Comparison of ENCODE assay signal across 12 cellular contexts in the genomic region with DNA sequence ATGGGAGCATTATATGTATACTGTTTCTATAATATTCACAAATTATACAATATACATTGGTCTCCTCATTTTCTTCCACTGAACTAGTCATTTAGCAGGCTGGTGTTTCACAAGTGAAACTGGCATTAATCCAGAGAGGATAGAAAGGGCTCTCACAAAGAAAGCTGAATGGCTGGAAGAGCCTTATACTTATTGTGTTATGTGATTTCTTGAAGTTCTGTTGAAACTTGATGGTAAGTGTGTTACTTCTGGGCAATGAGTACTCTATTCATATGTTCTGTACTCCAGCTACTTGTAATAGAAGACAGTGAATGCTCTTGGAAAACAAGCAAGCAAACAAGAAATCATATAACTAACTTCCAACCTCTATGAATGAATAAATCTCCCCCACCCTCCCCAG. TPM values are rescaled to one million over a fixed set of nuclear protein-coding genes. Genes with fewer than 3 reads are reported as not detected.
A peak's percentile ranks its signal among the peaks of the same experiment; 100 is the strongest.
DNase-seq lines count a peak whose midpoint lies in the region; ATAC-seq and TF ChIP-seq lines count a peak whose summit lies in the region.
"Had no signal": no experiment of that assay in that cellular context is flagged by ENCODE, and none has a peak within 500 bp of the region (broad histone marks: within the 10 kb centered on the region; RNA-seq: fewer than 3 reads in every experiment).

No MANE protein-coding gene starts in this region.

- H3K9me3 ChIP-seq in psoas muscle (no peaks in the 10 kb centered on the region), BE2C (no peaks in the 10 kb centered on the region), colonic mucosa (no peaks in the 10 kb centered on the region)

- no peak for TF ChIP-seq CTCF in psoas muscle (IDR thresholded peaks at IDR 0.05)
- no peak for TF ChIP-seq CTCF in BE2C (IDR thresholded peaks at IDR 0.05; ENCODE audit: low read depth, low read length)
- TF ChIP-seq CTCF in colonic mucosa (IDR thresholded peaks at IDR 0.05) = no peak

- peak in 1 of 4 donors; percentile 25 for ATAC-seq in psoas muscle

- DNase-seq in EL (peak; percentile 14), RPMI7951 (ENCODE audit: low read depth) (peak; percentile 7), fibroblast of peridontal ligament (ENCODE audit: extremely low read depth) (peak; percentile 71), psoas muscle (no peak), BE2C (no peak), NCI-H226 (no peak), colonic mucosa (no peak), NCI-H82 treated with DMSO at 0.1 percent for 48 hours (lab: John Stamatoyannopoulos, UW; ENCODE audit: unreplicated experiment) (no peak)
- DNase-seq: activated CD4-positive, alpha-beta memory T cell treated with anti-CD3 and anti-CD28 coated beads for 36 hours; activated naive CD4-positive, alpha-beta T cell treated with anti-CD3 and anti-CD28 coated beads, Interleukin-2, amount 10 ng/mL, durations not matched to agents 7 days and 5 days; dorsolateral prefrontal cortex; naive B cell had no signal

- H3K36me3 ChIP-seq in psoas muscle (ENCODE audit: insufficient read depth in 1 of 2, low read depth in 1 of 2) = peaks cover 0 to 28% of the 10 kb centered on the region in 2 donors
- H3K36me3 ChIP-seq in BE2C = no peaks in the 10 kb centered on the region; the same call in 1 of the 2 replicates
- peaks cover 3% of the 10 kb centered on the region for H3K36me3 ChIP-seq in colonic mucosa

- peaks cover 33% of the 10 kb centered on the region for H3K4me1 ChIP-seq in psoas muscle
- peaks cover 3% of the 10 kb centered on the region; the same call in 1 of the 2 replicates for H3K4me1 ChIP-seq in BE2C
- no peaks in the 10 kb centered on the region for H3K4me1 ChIP-seq in colonic mucosa

- H3K4me3 ChIP-seq in psoas muscle (no peak overlapping the region), BE2C (ENCODE audit: low read depth, low read length) (no peak overlapping the region), colonic mucosa (no peak overlapping the region)

- H3K27ac ChIP-seq in psoas muscle (peak overlapping the region; percentile 75), colonic mucosa (no peak overlapping the region)

- no peak overlapping the region for H3K9ac ChIP-seq in colonic mucosa (ENCODE audit: low read depth in 2 of 2, low read length in 2 of 2)

- H3K27me3 ChIP-seq in psoas muscle (ENCODE audit: insufficient read depth in 3 of 3, low read length in 2 of 3) (no peaks in the 10 kb centered on the region), BE2C (no peaks in the 10 kb centered on the region), colonic mucosa (no peaks in the 10 kb centered on the region)
- H3K27me3 ChIP-seq: dorsolateral prefrontal cortex had no signal

- intact Hi-C loops in psoas muscle (cut with DNase I) (no loop called here), colonic mucosa (cut with DNase I) (no loop called here)

RNA-seq across cellular contexts. Expression of a gene that starts 14.9 kb away (rescaled TPM):
- 37.7 and 50.8 TPM in 2 replicates for total RNA-seq in RPMI7951 (2014; rRNA removed; shearing (Covaris generic))
- total RNA-seq in psoas muscle (10 to 100 TPM; 19.5 to 33.6 (median 28.9) TPM), colonic mucosa (10 to 100 TPM; 49.2 to 65.0 TPM)
- 10 to 100 TPM; 14.5 to 24.7 (median 21.0) TPM for polyA plus RNA-seq in psoas muscle
- polyA plus RNA-seq in BE2C (2012; ENCODE audit: insufficient read depth, insufficient read length, low read depth) = 17.7 TPM

RNA-seq across cellular contexts. Expression of a gene that starts 42.7 kb away (rescaled TPM):
- 44.9 and 48.2 TPM in 2 replicates for total RNA-seq in RPMI7951 (2014; rRNA removed; shearing (Covaris generic))
- total RNA-seq in psoas muscle = 10 to 100 TPM; 20.6 to 28.2 (median 24.5) TPM
- 10 to 100 TPM; 18.5 to 46.1 (median 32.4) TPM for polyA plus RNA-seq in psoas muscle
- 55.5 TPM for polyA plus RNA-seq in BE2C (2012; ENCODE audit: insufficient read depth, insufficient read length, low read depth)
- total RNA-seq in colonic mucosa = 10 to 100 TPM; 31.8 to 39.2 TPM

Comparison
In these comparisons a context has a peak if more than half of its experiments do, and no peak if none do; other contexts are left out.
1. DNase-seq: peak in EL (single experiment), RPMI7951 (single experiment) and fibroblast of peridontal ligament (single experiment); none in psoas muscle (0 of 2), BE2C (single experiment), NCI-H226 (single experiment), colonic mucosa (single experiment) and NCI-H82 treated with DMSO at 0.1 percent for 48 hours (single experiment).